9 cellular contexts compared by ENCODE assay signal in genomic region chr1:208036177-208036808, GRCh38.
DNase-seq lines count a peak whose midpoint lies in the region; ATAC-seq and TF ChIP-seq lines count a peak whose summit lies in the region.
"Had no signal": no experiment of that assay in that cellular context is flagged by ENCODE, and none has a peak within 500 bp of the region (broad histone marks: within the 10 kb centered on the region; RNA-seq: fewer than 3 reads in every experiment).

No MANE protein-coding gene starts in this region.

- intact Hi-C loops in activated T-helper 2 cell treated with anti-CD3 and anti-CD28 coated beads, Interferon-gamma antibody, Interleukin-2, Interleukin-4, amounts not matched to agents 10 μg/mL and 5 μg/mL and 100 μg/mL, durations not matched to agents 14 hours and 24 hours and 36 hours (cut with micrococcal nuclease) = no loop called here

- DNase-seq in AG09319 (ENCODE audit: extremely low read depth, low read depth) (no peak), H4 (ENCODE audit: low spot score) (peak; percentile 16), SK-MEL-5 (ENCODE audit: low read depth, low spot score) (peak; percentile 60), iPS DF 19.7 (ENCODE audit: low read depth, low spot score) (peak; percentile 20)
- no peak for DNase-seq in activated T-cell treated with anti-CD3 and anti-CD28 coated beads, Interleukin-2, amount 50 U/mL, for 4 hours
- no peak for DNase-seq in activated T-helper 2 cell treated with anti-CD3 and anti-CD28 coated beads, Interferon-gamma antibody, Interleukin-2, Interleukin-4, amounts not matched to agents 10 μg/mL and 5 μg/mL and 100 μg/mL, durations not matched to agents 14 hours and 24 hours and 36 hours (ENCODE audit: low spot score)
- DNase-seq in naive thymus-derived CD8-positive, alpha-beta T cell = no peak
- DNase-seq in stimulated activated naive CD4-positive, alpha-beta T cell treated with Interleukin-2 at 50 U/mL for 16 hours (lab: John Stamatoyannopoulos, UW) = no peak
- DNase-seq: activated CD8-positive, alpha-beta memory T cell treated with anti-CD3 and anti-CD28 coated beads, Interleukin-2, amount 10 ng/mL, durations not matched to agents 7 days and 5 days had no signal

- in situ Hi-C loops in SK-MEL-5 (cut with HindIII; ENCODE audit: low pct_unique_long_range_greater_than_20kb, low sequenced_read_pairs) = no loop called here

- peaks cover 2% of the 10 kb centered on the region for H3K27me3 Mint-ChIP-seq in activated T-cell treated with anti-CD3 and anti-CD28 coated beads, Interleukin-2, amount 50 U/mL, for 4 hours (ENCODE audit: low read depth)
- peaks cover 4% of the 10 kb centered on the region for H3K27me3 Mint-ChIP-seq in activated T-helper 2 cell treated with anti-CD3 and anti-CD28 coated beads, Interferon-gamma antibody, Interleukin-2, Interleukin-4, amounts not matched to agents 10 μg/mL and 5 μg/mL and 100 μg/mL, durations not matched to agents 14 hours and 24 hours and 36 hours (ENCODE audit: low read depth)
- peaks cover 0 to 2% (median 0%) of the 10 kb centered on the region in 5 donors for H3K27me3 Mint-ChIP-seq in naive thymus-derived CD8-positive, alpha-beta T cell

- H3K4me3 Mint-ChIP-seq in activated T-cell treated with anti-CD3 and anti-CD28 coated beads, Interleukin-2, amount 50 U/mL, for 4 hours = no peak overlapping the region
- H3K4me3 Mint-ChIP-seq in activated T-helper 2 cell treated with anti-CD3 and anti-CD28 coated beads, Interferon-gamma antibody, Interleukin-2, Interleukin-4, amounts not matched to agents 10 μg/mL and 5 μg/mL and 100 μg/mL, durations not matched to agents 14 hours and 24 hours and 36 hours (ENCODE audit: low read depth) = no peak overlapping the region
- H3K4me3 Mint-ChIP-seq in naive thymus-derived CD8-positive, alpha-beta T cell = no peak overlapping the region
- H3K4me3 Mint-ChIP-seq: activated CD8-positive, alpha-beta memory T cell treated with anti-CD3 and anti-CD28 coated beads, Interleukin-2, amount 10 ng/mL, durations not matched to agents 7 days and 5 days had no signal

- no peaks in the 10 kb centered on the region for H3K4me1 Mint-ChIP-seq in activated T-cell treated with anti-CD3 and anti-CD28 coated beads, Interleukin-2, amount 50 U/mL, for 4 hours (ENCODE audit: low read depth)
- H3K4me1 Mint-ChIP-seq in activated T-helper 2 cell treated with anti-CD3 and anti-CD28 coated beads, Interferon-gamma antibody, Interleukin-2, Interleukin-4, amounts not matched to agents 10 μg/mL and 5 μg/mL and 100 μg/mL, durations not matched to agents 14 hours and 24 hours and 36 hours (ENCODE audit: low read depth) = no peaks in the 10 kb centered on the region
- H3K4me1 Mint-ChIP-seq in naive thymus-derived CD8-positive, alpha-beta T cell = no peaks in the 10 kb centered on the region
- H3K4me1 Mint-ChIP-seq: activated CD8-positive, alpha-beta memory T cell treated with anti-CD3 and anti-CD28 coated beads, Interleukin-2, amount 10 ng/mL, durations not matched to agents 7 days and 5 days had no signal

- POLR2A ChIA-PET in naive thymus-derived CD8-positive, alpha-beta T cell (lab: Charles Lee) = no interaction called here

- no peak overlapping the region for H3K27ac Mint-ChIP-seq in activated T-helper 2 cell treated with anti-CD3 and anti-CD28 coated beads, Interferon-gamma antibody, Interleukin-2, Interleukin-4, amounts not matched to agents 10 μg/mL and 5 μg/mL and 100 μg/mL, durations not matched to agents 14 hours and 24 hours and 36 hours
- no peak overlapping the region for H3K27ac Mint-ChIP-seq in naive thymus-derived CD8-positive, alpha-beta T cell
- H3K27ac Mint-ChIP-seq: activated CD8-positive, alpha-beta memory T cell treated with anti-CD3 and anti-CD28 coated beads, Interleukin-2, amount 10 ng/mL, durations not matched to agents 7 days and 5 days had no signal

- ATAC-seq in activated T-cell treated with anti-CD3 and anti-CD28 coated beads, Interleukin-2, amount 50 U/mL, for 4 hours = no peak
- ATAC-seq in naive thymus-derived CD8-positive, alpha-beta T cell = no peak
- ATAC-seq: activated CD8-positive, alpha-beta memory T cell treated with anti-CD3 and anti-CD28 coated beads, Interleukin-2, amount 10 ng/mL, durations not matched to agents 7 days and 5 days had no signal

- H3K36me3 Mint-ChIP-seq in activated T-cell treated with anti-CD3 and anti-CD28 coated beads, Interleukin-2, amount 50 U/mL, for 4 hours (ENCODE audit: insufficient read depth) = no peaks in the 10 kb centered on the region
- H3K36me3 Mint-ChIP-seq in activated T-helper 2 cell treated with anti-CD3 and anti-CD28 coated beads, Interferon-gamma antibody, Interleukin-2, Interleukin-4, amounts not matched to agents 10 μg/mL and 5 μg/mL and 100 μg/mL, durations not matched to agents 14 hours and 24 hours and 36 hours (ENCODE audit: low read depth) = no peaks in the 10 kb centered on the region
- peaks cover 0 to 2% (median 0%) of the 10 kb centered on the region in 3 donors for H3K36me3 Mint-ChIP-seq in naive thymus-derived CD8-positive, alpha-beta T cell
- H3K36me3 Mint-ChIP-seq: activated CD8-positive, alpha-beta memory T cell treated with anti-CD3 and anti-CD28 coated beads, Interleukin-2, amount 10 ng/mL, durations not matched to agents 7 days and 5 days had no signal

- no peaks in the 10 kb centered on the region for H3K9me3 Mint-ChIP-seq in activated T-cell treated with anti-CD3 and anti-CD28 coated beads, Interleukin-2, amount 50 U/mL, for 4 hours
- H3K9me3 Mint-ChIP-seq in activated T-helper 2 cell treated with anti-CD3 and anti-CD28 coated beads, Interferon-gamma antibody, Interleukin-2, Interleukin-4, amounts not matched to agents 10 μg/mL and 5 μg/mL and 100 μg/mL, durations not matched to agents 14 hours and 24 hours and 36 hours = no peaks in the 10 kb centered on the region
- H3K9me3 Mint-ChIP-seq in naive thymus-derived CD8-positive, alpha-beta T cell = no peaks in the 10 kb centered on the region

- TF ChIP-seq CTCF in AG09319 (IDR thresholded peaks at IDR 0.05; ENCODE audit: low read depth, low read length) = peak; percentile 8

Comparison
In these comparisons a context has a peak if more than half of its experiments do, and no peak if none do; other contexts are left out.
1. DNase-seq: peak in H4 (single experiment), SK-MEL-5 (single experiment) and iPS DF 19.7 (single experiment); none in AG09319 (single experiment), activated T-cell treated with anti-CD3 and anti-CD28 coated beads, Interleukin-2, amount 50 U/mL, for 4 hours (single experiment), activated T-helper 2 cell treated with anti-CD3 and anti-CD28 coated beads, Interferon-gamma antibody, Interleukin-2, Interleukin-4, amounts not matched to agents 10 μg/mL and 5 μg/mL and 100 μg/mL, durations not matched to agents 14 hours and 24 hours and 36 hours (single experiment), naive thymus-derived CD8-positive, alpha-beta T cell (0 of 10) and stimulated activated naive CD4-positive, alpha-beta T cell treated with Interleukin-2 at 50 U/mL for 16 hours (single experiment).